33 cellular contexts compared by ENCODE assay signal in genomic region chr20:22099348-22099747, GRCh38.
"Had no signal": no experiment of that assay in that cellular context is flagged by ENCODE, and none has a peak within 500 bp of the region (broad histone marks: within the 10 kb centered on the region; RNA-seq: fewer than 3 reads in every experiment).

No MANE protein-coding gene starts in this region.

- H3K4me3 ChIP-seq: adrenal gland, body of pancreas, breast epithelium had no signal

- H3K27ac ChIP-seq: adrenal gland, body of pancreas, brain microvascular endothelial cell, breast epithelium, VCaP had no signal

- ATAC-seq: activated CD8-positive, alpha-beta T cell treated with anti-CD3 and anti-CD28 coated beads for 36 hours; activated naive CD4-positive, alpha-beta T cell treated with anti-CD3 and anti-CD28 coated beads, Interleukin-2, amount 50 U/mL, for 72 hours; activated T-cell treated with anti-CD3 and anti-CD28 coated beads, Interleukin-2, amount 50 U/mL, for 4 hours; activated T-cell treated with anti-CD3 and anti-CD28 coated beads, Interleukin-2, amount 50 U/mL, for 72 hours; activated T-helper 17 cell treated with anti-CD3 and anti-CD28 coated beads, Interleukin-2, amount 50 U/mL, for 72 hours; body of pancreas had no signal

- H3K9me3 ChIP-seq: adrenal gland, body of pancreas, breast epithelium had no signal

- H3K4me1 ChIP-seq: adrenal gland, body of pancreas, breast epithelium had no signal

- FAIRE-seq: astrocyte, colon, TTC549 had no signal

- H3K36me3 ChIP-seq: adrenal gland, brain microvascular endothelial cell, breast epithelium had no signal

- DNase-seq: activated B cell treated with CpG ODN at 0.5 μM for 24 hours; activated CD4-positive, alpha-beta memory T cell treated with anti-CD3 and anti-CD28 coated beads for 36 hours; activated CD4-positive, alpha-beta T cell treated with anti-CD3 and anti-CD28 coated beads for 4 hours; activated CD4-positive, alpha-beta T cell treated with anti-CD3 and anti-CD28 coated beads, Interleukin-2, amount 10 ng/mL, durations not matched to agents 24 days and 14 days; activated CD4-positive, alpha-beta T cell treated with anti-CD3 and anti-CD28 coated beads, Interleukin-2, amount 50 U/mL, for 1 hour; activated CD4-positive, alpha-beta T cell treated with anti-CD3 and anti-CD28 coated beads, Interleukin-2, amount 50 U/mL, for 4 hours; activated CD4-positive, CD25-positive, alpha-beta regulatory T cell treated with anti-CD3 and anti-CD28 coated beads, Interleukin-2, amount 50 U/mL, for 72 hours; activated CD8-positive, alpha-beta memory T cell treated with anti-CD3 and anti-CD28 coated beads, Interleukin-2, amount 50 U/mL, for 4 hours; activated CD8-positive, alpha-beta T cell treated with anti-CD3 and anti-CD28 coated beads for 36 hours; activated effector memory CD4-positive, alpha-beta T cell treated with anti-CD3 and anti-CD28 coated beads, Interleukin-2, amount 50 U/mL, for 16 hours; activated gamma-delta T cell treated with Interleukin-2 at 50 U/mL for 16 hours; activated naive CD4-positive, alpha-beta T cell; activated naive CD4-positive, alpha-beta T cell treated with anti-CD3 and anti-CD28 coated beads for 36 hours; activated naive CD4-positive, alpha-beta T cell treated with anti-CD3 and anti-CD28 coated beads, Interleukin-2, amount 50 U/mL, for 16 hours; activated naive CD8-positive, alpha-beta T cell treated with anti-CD3 and anti-CD28 coated beads for 36 hours; activated T-cell treated with anti-CD3 and anti-CD28 coated beads for 4 hours; activated T-cell treated with anti-CD3 and anti-CD28 coated beads, Interleukin-2, amount 50 U/mL, for 1 hour; activated T-cell treated with anti-CD3 and anti-CD28 coated beads, Interleukin-2, amount 50 U/mL, for 4 hours; activated T-cell treated with anti-CD3 and anti-CD28 coated beads, Interleukin-2, amount 50 U/mL, for 72 hours; adrenal gland; amniotic stem cell; aorta; body of pancreas; brain microvascular endothelial cell; central memory CD4-positive, alpha-beta T cell; T-helper 9 cell had no signal

- H3K27me3 ChIP-seq: adrenal gland, body of pancreas, brain microvascular endothelial cell, breast epithelium had no signal
